Comparison of ENCODE assay signal across 8 cellular contexts in genomic region chr11:83816572-83817187, GRCh38.
DNase-seq lines count a peak whose midpoint lies in the region; TF ChIP-seq lines count a peak whose summit lies in the region.

No MANE protein-coding gene starts in this region.

- H3K4me1 Mint-ChIP-seq in activated CD4-positive, alpha-beta T cell treated with anti-CD3 and anti-CD28 coated beads, Interleukin-2, amount 10 ng/mL, durations not matched to agents 7 days and 5 days = no peaks in the 10 kb centered on the region

- CTCF ChIA-PET in activated CD4-positive, alpha-beta T cell treated with anti-CD3 and anti-CD28 coated beads, Interleukin-2, amount 10 ng/mL, durations not matched to agents 7 days and 5 days (lab: Charles Lee) = interaction anchor here (0.6 to 1.2 kb wide), 3 partner anchors 11 to 1544 kb away, joined by 3 read pairs; no protein-coding TSS in a partner anchor

- H3K36me3 Mint-ChIP-seq in activated CD4-positive, alpha-beta T cell treated with anti-CD3 and anti-CD28 coated beads, Interleukin-2, amount 10 ng/mL, durations not matched to agents 7 days and 5 days (ENCODE audit: low read depth) = no peaks in the 10 kb centered on the region

- H3K4me3 ChIP-seq in choroid plexus epithelial cell (ENCODE audit: low read depth, low read length) = no peak overlapping the region

- H3K27me3 Mint-ChIP-seq in activated CD4-positive, alpha-beta T cell treated with anti-CD3 and anti-CD28 coated beads, Interleukin-2, amount 10 ng/mL, durations not matched to agents 7 days and 5 days = peaks cover 7% of the 10 kb centered on the region

- DNase-seq in NCI-H2196 (lab: John Stamatoyannopoulos, UW; ENCODE audit: unreplicated experiment) (peak; percentile 28), NCI-H2196 treated with DMSO at 0.1 percent for 48 hours (lab: John Stamatoyannopoulos, UW; ENCODE audit: unreplicated experiment) (no peak), NCI-H345 treated with DMSO at 0.1 percent for 48 hours (lab: John Stamatoyannopoulos, UW; ENCODE audit: unreplicated experiment) (peak; percentile 31), choroid plexus epithelial cell (ENCODE audit: low read depth) (peak; percentile 60), pons (ENCODE audit: low spot score) (peak; percentile 49), globus pallidus (ENCODE audit: low spot score) (no peak), GDM1 (lab: John Stamatoyannopoulos, UW) (no peak)
- no peak for DNase-seq in activated CD4-positive, alpha-beta T cell treated with anti-CD3 and anti-CD28 coated beads, Interleukin-2, amount 10 ng/mL, durations not matched to agents 7 days and 5 days

- H3K9me3 Mint-ChIP-seq in activated CD4-positive, alpha-beta T cell treated with anti-CD3 and anti-CD28 coated beads, Interleukin-2, amount 10 ng/mL, durations not matched to agents 7 days and 5 days = no peaks in the 10 kb centered on the region

- H3K4me3 Mint-ChIP-seq in activated CD4-positive, alpha-beta T cell treated with anti-CD3 and anti-CD28 coated beads, Interleukin-2, amount 10 ng/mL, durations not matched to agents 7 days and 5 days = no peak overlapping the region

- TF ChIP-seq CTCF in choroid plexus epithelial cell (conservative IDR thresholded peaks at IDR 0.05; ENCODE audit: low read depth, low read length) = peak; percentile 62

- POLR2A ChIA-PET in activated CD4-positive, alpha-beta T cell treated with anti-CD3 and anti-CD28 coated beads, Interleukin-2, amount 10 ng/mL, durations not matched to agents 7 days and 5 days (lab: Charles Lee) = no interaction called here

- no peak overlapping the region for H3K27ac Mint-ChIP-seq in activated CD4-positive, alpha-beta T cell treated with anti-CD3 and anti-CD28 coated beads, Interleukin-2, amount 10 ng/mL, durations not matched to agents 7 days and 5 days

Comparison
In these comparisons a context has a peak if more than half of its experiments do, and no peak if none do; other contexts are left out.
1. DNase-seq: peak in NCI-H2196 (single experiment), NCI-H345 treated with DMSO at 0.1 percent for 48 hours (single experiment), choroid plexus epithelial cell (single experiment) and pons (single experiment); none in NCI-H2196 treated with DMSO at 0.1 percent for 48 hours (single experiment), globus pallidus (single experiment), GDM1 (single experiment) and activated CD4-positive, alpha-beta T cell treated with anti-CD3 and anti-CD28 coated beads, Interleukin-2, amount 10 ng/mL, durations not matched to agents 7 days and 5 days (single experiment).